Comparison of ENCODE assay signal across 9 cellular contexts in the genomic region with DNA sequence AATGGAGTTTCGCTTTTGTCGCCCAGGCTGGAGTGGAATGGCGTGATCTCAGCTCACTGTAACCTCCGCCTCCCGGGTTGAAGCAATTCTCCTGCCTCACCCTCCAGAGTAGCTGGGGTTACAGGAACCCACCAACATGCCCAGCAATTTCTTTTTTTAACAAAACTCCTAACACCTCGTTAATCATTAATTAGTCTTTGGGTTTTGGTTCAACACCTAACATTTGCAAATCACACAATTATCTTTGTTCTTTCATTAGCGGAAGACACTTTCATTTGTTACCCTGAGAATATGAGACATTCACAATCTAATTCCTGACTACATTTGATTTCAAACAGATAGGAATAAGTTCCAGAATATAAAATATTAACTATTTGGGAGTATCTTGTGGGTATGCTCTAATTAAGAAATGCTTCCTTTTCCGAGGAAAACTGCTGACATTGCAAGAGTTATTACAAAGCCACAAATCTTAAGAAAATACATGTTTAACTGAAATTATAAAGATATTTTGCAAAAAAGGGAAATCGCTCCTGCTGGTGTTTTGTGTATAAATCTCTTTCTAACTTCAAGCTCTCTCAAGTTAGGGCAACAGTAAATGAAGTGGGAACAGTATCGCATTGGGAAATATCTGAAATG. TPM values are rescaled to one million over a fixed set of nuclear protein-coding genes. Genes with fewer than 3 reads are reported as not detected.
DNase-seq lines count a peak whose midpoint lies in the region; ATAC-seq and TF ChIP-seq lines count a peak whose summit lies in the region.
"Had no signal": no experiment of that assay in that cellular context is flagged by ENCODE, and none has a peak within 500 bp of the region (broad histone marks: within the 10 kb centered on the region; RNA-seq: fewer than 3 reads in every experiment).

No MANE protein-coding gene starts in this region.

- H3K27ac ChIP-seq in lung (ENCODE audit: low read depth in 1 of 2, low read length in 1 of 2) (no peak overlapping the region), upper lobe of right lung (peak overlapping the region; percentile 97)

- TF ChIP-seq CTCF in astrocyte of the spinal cord (IDR thresholded peaks at IDR 0.05; ENCODE audit: low read depth, low read length), result no peak
- no peak for TF ChIP-seq CTCF in lung (IDR thresholded peaks at IDR 0.05; ENCODE audit: control extremely low read depth, extremely low read depth)
- TF ChIP-seq CTCF in upper lobe of right lung (IDR thresholded peaks at IDR 0.05), result no peak

- peak overlapping the region; percentile 95 for H3K27ac Mint-ChIP-seq in activated naive CD4-positive, alpha-beta T cell treated with anti-CD3 and anti-CD28 coated beads, Interleukin-2, amount 10 ng/mL, durations not matched to agents 7 days and 5 days

- CTCF ChIA-PET in activated naive CD4-positive, alpha-beta T cell treated with anti-CD3 and anti-CD28 coated beads, Interleukin-2, amount 10 ng/mL, durations not matched to agents 7 days and 5 days (lab: Charles Lee), result no interaction called here

- H3K9me3 ChIP-seq in lung (ENCODE audit: control insufficient read depth in 2 of 2, insufficient read depth in 1 of 2, low read length in 1 of 2) (no peaks in the 10 kb centered on the region), upper lobe of right lung (no peaks in the 10 kb centered on the region)

- WGBS in lung, 2 donors, result 73 to 77% methylated on average over 10 of the region's 10 CpGs

- intact Hi-C loops in upper lobe of right lung (cut with DNase I), result no loop called here

- ATAC-seq in lung (ENCODE audit: insufficient read depth, low FRiP score) (no peak), upper lobe of right lung (no peak), HG02642 (IDR thresholded peaks at IDR 0.05; ENCODE audit: poor library complexity, unreplicated experiment) (no peak)

- H3K36me3 ChIP-seq in lung (ENCODE audit: control insufficient read depth in 2 of 2, insufficient read depth in 2 of 2, low read length in 2 of 2), result peaks cover 0 to 3% of the 10 kb centered on the region in 2 donors
- H3K36me3 ChIP-seq in upper lobe of right lung, result peaks cover 4% of the 10 kb centered on the region

- H3K4me3 Mint-ChIP-seq in activated naive CD4-positive, alpha-beta T cell treated with anti-CD3 and anti-CD28 coated beads, Interleukin-2, amount 10 ng/mL, durations not matched to agents 7 days and 5 days, result peak overlapping the region; percentile 87

- no peaks in the 10 kb centered on the region for H3K9me3 Mint-ChIP-seq in activated naive CD4-positive, alpha-beta T cell treated with anti-CD3 and anti-CD28 coated beads, Interleukin-2, amount 10 ng/mL, durations not matched to agents 7 days and 5 days

- H3K27me3 Mint-ChIP-seq in activated naive CD4-positive, alpha-beta T cell treated with anti-CD3 and anti-CD28 coated beads, Interleukin-2, amount 10 ng/mL, durations not matched to agents 7 days and 5 days, result peaks cover 3% of the 10 kb centered on the region

- H3K27me3 ChIP-seq in lung (ENCODE audit: control insufficient read depth, insufficient read depth) (no peaks in the 10 kb centered on the region), upper lobe of right lung (no peaks in the 10 kb centered on the region)

- H3K4me3 ChIP-seq in astrocyte of the spinal cord (ENCODE audit: low read depth, low read length) (peak overlapping the region; percentile 89), lung (peak overlapping the region; percentile 55), upper lobe of right lung (peak overlapping the region; percentile 74)

- H3K4me1 ChIP-seq in lung (ENCODE audit: control insufficient read depth in 2 of 2, insufficient read depth in 2 of 2, low read length in 2 of 2) (peaks cover 0 to 4% of the 10 kb centered on the region in 2 donors), upper lobe of right lung (peaks cover 23% of the 10 kb centered on the region)

- no peak for DNase-seq in activated naive CD4-positive, alpha-beta T cell treated with anti-CD3 and anti-CD28 coated beads, Interleukin-2, amount 10 ng/mL, durations not matched to agents 7 days and 5 days
- no peak for DNase-seq in activated naive CD4-positive, alpha-beta T cell treated with anti-CD3 and anti-CD28 coated beads, Interleukin-2, amount 50 U/mL, for 16 hours
- DNase-seq in astrocyte of the spinal cord (ENCODE audit: low read depth, low spot score) (no peak), lung (ENCODE audit: low spot score) (no peak), upper lobe of right lung (peak; percentile 42), DMS114 treated with DMSO at 0.1 percent for 48 hours (lab: John Stamatoyannopoulos, UW; ENCODE audit: unreplicated experiment) (no peak), NCI-H1436 (lab: John Stamatoyannopoulos, UW) (no peak)
- DNase-seq: NCI-H446 had no signal

- in situ Hi-C loops in astrocyte of the spinal cord (cut with HindIII; ENCODE audit: low sequenced_read_pairs), result no loop called here

- H3K36me3 Mint-ChIP-seq in activated naive CD4-positive, alpha-beta T cell treated with anti-CD3 and anti-CD28 coated beads, Interleukin-2, amount 10 ng/mL, durations not matched to agents 7 days and 5 days, result peaks cover 23% of the 10 kb centered on the region

- peaks cover 42% of the 10 kb centered on the region for H3K4me1 Mint-ChIP-seq in activated naive CD4-positive, alpha-beta T cell treated with anti-CD3 and anti-CD28 coated beads, Interleukin-2, amount 10 ng/mL, durations not matched to agents 7 days and 5 days

RNA-seq across cellular contexts. Expression of gene LSM8, which starts 1.2 kb away (rescaled TPM):
- total RNA-seq in lung, result 10 to 100 TPM; 22.9 to 70.8 TPM
- 10 to 100 TPM; 28.4 to 37.0 TPM for polyA plus RNA-seq in lung
- 28.3 TPM for total RNA-seq in upper lobe of right lung

RNA-seq across cellular contexts. Expression of gene ANKRD7, which starts 41.8 kb away (rescaled TPM):
- 1 to 10 TPM in 1 of 2 donors, under 1 TPM in 1; 0.55 to 1.6 TPM for total RNA-seq in lung
- under 1 TPM in 1 of 2 donors, not detected in 1; 0.03 TPM for polyA plus RNA-seq in lung
- total RNA-seq in upper lobe of right lung, result not detected
